ENCODE assay signal across 10 cellular contexts in genomic region chr9:3863114-3863528, GRCh38.
DNase-seq lines count a peak whose midpoint lies in the region; ATAC-seq and TF ChIP-seq lines count a peak whose summit lies in the region.
"Had no signal": no experiment of that assay in that cellular context is flagged by ENCODE, and none has a peak within 500 bp of the region (broad histone marks: within the 10 kb centered on the region; RNA-seq: fewer than 3 reads in every experiment).

No MANE protein-coding gene starts in this region.

- H3K9me3 Mint-ChIP-seq in stimulated activated effector memory CD8-positive, alpha-beta T cell treated with anti-CD3 and anti-CD28 coated beads, Interleukin-12 subunit alpha, Interleukin-12 subunit beta, amount 100 ng/mL, for 72 hours, result no peaks in the 10 kb centered on the region
- peaks cover 0 to 2% (median 0%) of the 10 kb centered on the region in 11 donors for H3K9me3 Mint-ChIP-seq in naive thymus-derived CD4-positive, alpha-beta T cell
- H3K9me3 Mint-ChIP-seq: stimulated activated naive CD8-positive, alpha-beta T cell treated with anti-CD3 and anti-CD28 coated beads, Interleukin-15, Interleukin-2, amounts not matched to agents 100 ng/mL and 50 ng/mL, for 24 hours had no signal

- peaks cover 28% of the 10 kb centered on the region for H3K4me1 ChIP-seq in HAP-1
- H3K4me1 ChIP-seq in naive thymus-derived CD4-positive, alpha-beta T cell (ENCODE audit: control insufficient read depth in 2 of 2, insufficient read depth in 2 of 2, low read length in 2 of 2), result no peaks in the 10 kb centered on the region

- intact Hi-C loops in Right ventricle myocardium superior (cut with DNase I), result no loop called here
- intact Hi-C loops in naive thymus-derived CD4-positive, alpha-beta T cell (cut with micrococcal nuclease), result no loop called here

- H3K27me3 ChIP-seq in HAP-1 (ENCODE audit: low read depth), result no peaks in the 10 kb centered on the region
- no peaks in the 10 kb centered on the region for H3K27me3 ChIP-seq in naive thymus-derived CD4-positive, alpha-beta T cell (ENCODE audit: control insufficient read depth in 2 of 2, insufficient read depth in 2 of 2, low read length in 2 of 2)

- no peaks in the 10 kb centered on the region for H3K36me3 Mint-ChIP-seq in stimulated activated effector memory CD8-positive, alpha-beta T cell treated with anti-CD3 and anti-CD28 coated beads, Interleukin-12 subunit alpha, Interleukin-12 subunit beta, amount 100 ng/mL, for 72 hours
- peaks cover 0 to 3% (median 0%) of the 10 kb centered on the region in 5 donors for H3K36me3 Mint-ChIP-seq in naive thymus-derived CD4-positive, alpha-beta T cell

- in situ Hi-C loops in HAP-1 (cut with MboI; ENCODE audit: low sequenced_read_pairs), result no loop called here

- H3K27ac ChIP-seq in naive thymus-derived CD4-positive, alpha-beta T cell (ENCODE audit: low read depth, low read length), result no peak overlapping the region

- peaks cover 7% of the 10 kb centered on the region for H3K4me1 Mint-ChIP-seq in stimulated activated effector memory CD8-positive, alpha-beta T cell treated with anti-CD3 and anti-CD28 coated beads, Interleukin-12 subunit alpha, Interleukin-12 subunit beta, amount 100 ng/mL, for 72 hours
- no peaks in the 10 kb centered on the region for H3K4me1 Mint-ChIP-seq in naive thymus-derived CD4-positive, alpha-beta T cell

- DNase-seq in HAP-1 (ENCODE audit: low spot score in 2 of 2), result peak; percentile 34 to 56
- DNase-seq in Right ventricle myocardium superior, result no peak
- peak in 1 of 2 donors; percentile 57 for DNase-seq in stimulated activated effector memory CD8-positive, alpha-beta T cell treated with anti-CD3 and anti-CD28 coated beads, Interleukin-12 subunit alpha, Interleukin-12 subunit beta, amount 100 ng/mL, for 72 hours (ENCODE audit: low spot score in 2 of 2)
- no peak for DNase-seq in naive thymus-derived CD4-positive, alpha-beta T cell
- no peak for DNase-seq in DMS79 treated with DMSO at 0.1 percent for 48 hours (lab: John Stamatoyannopoulos, UW)
- DNase-seq: NCI-H1092 had no signal

- H3K36me3 ChIP-seq in HAP-1 (replicated peaks), result no peaks in the 10 kb centered on the region
- H3K36me3 ChIP-seq in naive thymus-derived CD4-positive, alpha-beta T cell (ENCODE audit: control insufficient read depth in 2 of 3, insufficient read depth in 3 of 3, low read length in 3 of 3), result no peaks in the 10 kb centered on the region

- CTCF ChIA-PET in naive thymus-derived CD4-positive, alpha-beta T cell (lab: Charles Lee), result no interaction called here

- H3K4me3 ChIP-seq in HAP-1 (no peak overlapping the region), WI38 (ENCODE audit: low read depth, low read length) (peak overlapping the region; percentile 21; the same call in 1 of the 2 replicates)
- H3K4me3 ChIP-seq in naive thymus-derived CD4-positive, alpha-beta T cell (ENCODE audit: low read length), result no peak overlapping the region

- no peak for TF ChIP-seq CTCF in WI38 (IDR thresholded peaks at IDR 0.05; ENCODE audit: low read depth, low read length)

- H3K27ac Mint-ChIP-seq in stimulated activated effector memory CD8-positive, alpha-beta T cell treated with anti-CD3 and anti-CD28 coated beads, Interleukin-12 subunit alpha, Interleukin-12 subunit beta, amount 100 ng/mL, for 72 hours, result no peak overlapping the region
- no peak overlapping the region for H3K27ac Mint-ChIP-seq in naive thymus-derived CD4-positive, alpha-beta T cell
- H3K27ac Mint-ChIP-seq: stimulated activated naive CD8-positive, alpha-beta T cell treated with anti-CD3 and anti-CD28 coated beads, Interleukin-15, Interleukin-2, amounts not matched to agents 100 ng/mL and 50 ng/mL, for 24 hours had no signal

- POLR2A ChIA-PET in naive thymus-derived CD4-positive, alpha-beta T cell (lab: Charles Lee), result no interaction called here

- H3K9me3 ChIP-seq in HAP-1, result no peaks in the 10 kb centered on the region
- no peaks in the 10 kb centered on the region for H3K9me3 ChIP-seq in naive thymus-derived CD4-positive, alpha-beta T cell (ENCODE audit: control insufficient read depth in 2 of 3, low read length in 3 of 3)

- H3K27me3 Mint-ChIP-seq in naive thymus-derived CD4-positive, alpha-beta T cell, result peaks cover 0 to 15% (median 9%) of the 10 kb centered on the region in 5 donors

- peak; percentile 79 for ATAC-seq in Right ventricle myocardium superior (ENCODE audit: poor library complexity)
- peak; percentile 80 for ATAC-seq in stimulated activated effector memory CD8-positive, alpha-beta T cell treated with anti-CD3 and anti-CD28 coated beads, Interleukin-12 subunit alpha, Interleukin-12 subunit beta, amount 100 ng/mL, for 72 hours
- no peak for ATAC-seq in naive thymus-derived CD4-positive, alpha-beta T cell
- no peak for ATAC-seq in GM18858 (IDR thresholded peaks at IDR 0.05; ENCODE audit: unreplicated experiment)
- ATAC-seq in HG03457 (IDR thresholded peaks at IDR 0.05; ENCODE audit: unreplicated experiment), result no peak

- H3K4me3 Mint-ChIP-seq in stimulated activated effector memory CD8-positive, alpha-beta T cell treated with anti-CD3 and anti-CD28 coated beads, Interleukin-12 subunit alpha, Interleukin-12 subunit beta, amount 100 ng/mL, for 72 hours, result no peak overlapping the region
- no peak overlapping the region for H3K4me3 Mint-ChIP-seq in naive thymus-derived CD4-positive, alpha-beta T cell
- H3K4me3 Mint-ChIP-seq: stimulated activated naive CD8-positive, alpha-beta T cell treated with anti-CD3 and anti-CD28 coated beads, Interleukin-15, Interleukin-2, amounts not matched to agents 100 ng/mL and 50 ng/mL, for 24 hours had no signal

Comparison
In these comparisons a context has a peak if more than half of its experiments do, and no peak if none do; other contexts are left out.
1. DNase-seq: peak in HAP-1 (2 of 2); none in Right ventricle myocardium superior (single experiment), naive thymus-derived CD4-positive, alpha-beta T cell (0 of 9) and DMS79 treated with DMSO at 0.1 percent for 48 hours (single experiment).
2. ATAC-seq: peak in Right ventricle myocardium superior (single experiment) and stimulated activated effector memory CD8-positive, alpha-beta T cell treated with anti-CD3 and anti-CD28 coated beads, Interleukin-12 subunit alpha, Interleukin-12 subunit beta, amount 100 ng/mL, for 72 hours (single experiment); none in naive thymus-derived CD4-positive, alpha-beta T cell (single experiment), GM18858 (single experiment) and HG03457 (single experiment).